Comparison of ENCODE assay signal across 9 cellular contexts in the genomic region with DNA sequence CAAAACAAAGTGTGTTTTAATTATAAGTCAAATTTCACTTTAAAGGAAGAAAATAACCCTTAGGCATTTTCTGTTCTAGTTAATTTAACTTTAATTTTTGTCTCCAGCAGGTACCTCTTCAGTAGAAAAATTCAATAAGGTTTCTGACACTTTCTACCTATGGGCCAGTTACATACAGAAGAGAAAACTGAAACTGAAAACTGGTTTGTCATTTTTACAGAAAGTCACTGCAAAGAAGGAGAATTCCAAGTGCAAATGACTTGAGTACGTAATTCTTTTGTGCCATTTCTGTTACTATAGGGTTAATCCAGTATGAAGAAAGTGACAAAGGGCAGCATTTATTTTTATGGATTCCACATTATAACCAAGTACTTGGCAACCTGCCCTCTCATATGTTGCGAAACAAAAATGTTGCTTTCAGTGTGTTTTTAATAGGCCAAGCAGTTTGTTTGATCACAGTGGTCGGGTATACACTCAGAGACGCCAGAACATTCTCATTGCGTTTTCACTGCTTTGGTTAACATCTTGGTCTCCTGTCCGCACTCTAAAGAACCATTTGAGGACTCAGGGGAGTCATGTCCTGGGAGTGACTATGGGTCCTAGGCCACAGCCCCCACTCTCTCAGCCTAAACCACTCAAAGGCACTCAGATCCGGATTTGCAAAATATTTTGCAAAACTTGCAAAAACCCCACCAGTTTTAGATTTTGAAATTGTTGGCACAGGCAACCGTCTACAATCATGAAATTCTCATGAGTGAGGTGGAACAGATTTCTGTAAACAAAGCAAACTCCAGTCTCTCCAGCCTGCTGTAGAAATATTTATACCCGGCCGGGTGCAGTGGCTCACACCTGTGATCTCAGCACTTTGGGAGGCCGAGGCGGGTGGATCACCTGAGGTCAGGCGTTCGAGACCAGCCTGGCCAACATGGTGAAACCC. TPM values are rescaled to one million over a fixed set of nuclear protein-coding genes. Genes with fewer than 3 reads are reported as not detected.
DNase-seq lines count a peak whose midpoint lies in the region; ATAC-seq and TF ChIP-seq lines count a peak whose summit lies in the region.
"Had no signal": no experiment of that assay in that cellular context is flagged by ENCODE, and none has a peak within 500 bp of the region (broad histone marks: within the 10 kb centered on the region; RNA-seq: fewer than 3 reads in every experiment).

No MANE protein-coding gene starts in this region.

- TF ChIP-seq EP300 in stomach (IDR thresholded peaks at IDR 0.05) = no peak

- intact Hi-C loops in HCT116 (cut with micrococcal nuclease) (no loop called here), left ventricle myocardium superior (cut with micrococcal nuclease) (no loop called here), stomach (cut with DNase I; ENCODE audit: low total_unique reads) (no loop called here)

- RAD21 ChIA-PET in HCT116 (lab: Charles Lee; ENCODE audit: low non-redundant PET in 1 of 2, low total read pairs in 2 of 2, uncharacterized antibody in 2 of 2, unreplicated experiment in 2 of 2) = no interaction called here

- no peaks in the 10 kb centered on the region for H3K27me3 Mint-ChIP-seq in T-helper 1 cell treated with Interleukin-12 subunit alpha and Interleukin-12 subunit beta and Interleukin-4 antibody, amounts not matched to agents 30 μg/mL and 1 μg/mL, for 36 hours (ENCODE audit: low read depth)
- no peaks in the 10 kb centered on the region for H3K27me3 Mint-ChIP-seq in activated naive CD8-positive, alpha-beta T cell treated with anti-CD3 and anti-CD28 coated beads, Interleukin-2, amount 50 U/mL, for 24 hours
- H3K27me3 Mint-ChIP-seq: activated B cell treated with CpG ODN at 0.5 μM for 24 hours had no signal

- H3K27ac ChIP-seq in HCT116 (ENCODE audit: low read depth, low read length) = no peak overlapping the region
- peak overlapping the region in 4 of 5 donors; percentile 7 to 70 (median 44) for H3K27ac ChIP-seq in stomach

- no peaks in the 10 kb centered on the region for H3K9me2 ChIP-seq in HCT116 (ENCODE audit: insufficient read depth)

- H3K4me1 ChIP-seq in HCT116 (ENCODE audit: control insufficient read depth in 1 of 2, insufficient read depth in 2 of 2, low read length in 2 of 2) (no peaks in the 10 kb centered on the region), stomach (peaks cover 0 to 39% (median 11%) of the 10 kb centered on the region in 4 donors), BE2C (no peaks in the 10 kb centered on the region)

- no TSS peak for BruUV-seq in HCT116 (replicated peaks; lab: Mats Ljungman, UMichigan)

- peaks cover 5% of the 10 kb centered on the region for H3K36me3 Mint-ChIP-seq in T-helper 1 cell treated with Interleukin-12 subunit alpha and Interleukin-12 subunit beta and Interleukin-4 antibody, amounts not matched to agents 30 μg/mL and 1 μg/mL, for 36 hours (ENCODE audit: low read depth)
- no peaks in the 10 kb centered on the region for H3K36me3 Mint-ChIP-seq in activated naive CD8-positive, alpha-beta T cell treated with anti-CD3 and anti-CD28 coated beads, Interleukin-2, amount 50 U/mL, for 24 hours (ENCODE audit: low read depth)

- CTCF ChIA-PET in HCT116 (lab: Charles Lee) = no interaction called here

- H3K4me2 ChIP-seq in HCT116 (ENCODE audit: low read length) = no peak overlapping the region

- ATAC-seq in HCT116 (no peak), left ventricle myocardium superior (peak; percentile 77), GM18858 (IDR thresholded peaks at IDR 0.05; ENCODE audit: unreplicated experiment) (no peak)
- no peak for ATAC-seq in activated naive CD8-positive, alpha-beta T cell treated with anti-CD3 and anti-CD28 coated beads, Interleukin-2, amount 50 U/mL, for 24 hours

- TF ChIP-seq POLR2A in HCT116 (IDR thresholded peaks at IDR 0.05; ENCODE audit: borderline replicate concordance, extremely low read depth, insufficient read depth, insufficient read length) (no peak), stomach (IDR thresholded peaks at IDR 0.05) (no peak)

- TF ChIP-seq CTCF in HCT116 (IDR thresholded peaks at IDR 0.05 in 2 of 3, conservative IDR thresholded peaks at IDR 0.05 in 1 of 3; ENCODE audit: borderline replicate concordance in 1 of 3, insufficient read depth in 1 of 3, low read depth in 2 of 3, low read length in 2 of 3) (no peak), stomach (IDR thresholded peaks at IDR 0.05) (no peak), BE2C (IDR thresholded peaks at IDR 0.05; ENCODE audit: low read depth, low read length) (no peak)

- H3K4me3 ChIP-seq in HCT116 (replicated peaks in 1 of 2; ENCODE audit: low read depth in 1 of 2, low read length in 2 of 2) (no peak overlapping the region), stomach (no peak overlapping the region), BE2C (ENCODE audit: low read depth, low read length) (no peak overlapping the region)

- H3K27me3 ChIP-seq in HCT116 (ENCODE audit: insufficient read depth, low read length) = no peaks in the 10 kb centered on the region
- no peaks in the 10 kb centered on the region for H3K27me3 ChIP-seq in stomach
- no peaks in the 10 kb centered on the region for H3K27me3 ChIP-seq in BE2C

- peaks cover 4% of the 10 kb centered on the region for H3K9me3 Mint-ChIP-seq in T-helper 1 cell treated with Interleukin-12 subunit alpha and Interleukin-12 subunit beta and Interleukin-4 antibody, amounts not matched to agents 30 μg/mL and 1 μg/mL, for 36 hours
- no peaks in the 10 kb centered on the region for H3K9me3 Mint-ChIP-seq in activated naive CD8-positive, alpha-beta T cell treated with anti-CD3 and anti-CD28 coated beads, Interleukin-2, amount 50 U/mL, for 24 hours
- H3K9me3 Mint-ChIP-seq: activated B cell treated with CpG ODN at 0.5 μM for 24 hours had no signal

- H3K36me3 ChIP-seq in HCT116 (ENCODE audit: control insufficient read depth in 1 of 2, insufficient read depth in 2 of 2, low read length in 2 of 2) = no peaks in the 10 kb centered on the region
- H3K36me3 ChIP-seq in stomach = no peaks in the 10 kb centered on the region
- H3K36me3 ChIP-seq in BE2C = no peaks in the 10 kb centered on the region

- H2AFZ ChIP-seq in HCT116 (ENCODE audit: low read depth, low read length, poor library complexity, severe bottlenecking) = no peak overlapping the region

- no peak overlapping the region for H3K9ac ChIP-seq in HCT116 (ENCODE audit: low read length)

- peak overlapping the region; percentile 61 for H3K27ac Mint-ChIP-seq in T-helper 1 cell treated with Interleukin-12 subunit alpha and Interleukin-12 subunit beta and Interleukin-4 antibody, amounts not matched to agents 30 μg/mL and 1 μg/mL, for 36 hours
- H3K27ac Mint-ChIP-seq in activated naive CD8-positive, alpha-beta T cell treated with anti-CD3 and anti-CD28 coated beads, Interleukin-2, amount 50 U/mL, for 24 hours = no peak overlapping the region
- H3K27ac Mint-ChIP-seq: activated B cell treated with CpG ODN at 0.5 μM for 24 hours had no signal

- DNase-seq in HCT116 (ENCODE audit: low read depth, low spot score) (no peak), left ventricle myocardium superior (no peak), stomach (no peak), iPS-NIHi7 (ENCODE audit: extremely low spot score) (no peak), BE2C (no peak)
- DNase-seq in activated naive CD8-positive, alpha-beta T cell treated with anti-CD3 and anti-CD28 coated beads, Interleukin-2, amount 50 U/mL, for 24 hours = no peak
- DNase-seq: activated B cell treated with CpG ODN at 0.5 μM for 24 hours had no signal

- H3K9me3 ChIP-seq in HCT116 (ENCODE audit: control insufficient read depth in 1 of 2, insufficient read depth in 1 of 2, low read depth in 1 of 2, low read length in 2 of 2) (no peaks in the 10 kb centered on the region), stomach (no peaks in the 10 kb centered on the region), BE2C (no peaks in the 10 kb centered on the region)

- peaks cover 33% of the 10 kb centered on the region for H3K4me1 Mint-ChIP-seq in T-helper 1 cell treated with Interleukin-12 subunit alpha and Interleukin-12 subunit beta and Interleukin-4 antibody, amounts not matched to agents 30 μg/mL and 1 μg/mL, for 36 hours (ENCODE audit: low read depth)
- H3K4me1 Mint-ChIP-seq in activated naive CD8-positive, alpha-beta T cell treated with anti-CD3 and anti-CD28 coated beads, Interleukin-2, amount 50 U/mL, for 24 hours = peaks cover 20% of the 10 kb centered on the region
- H3K4me1 Mint-ChIP-seq: activated B cell treated with CpG ODN at 0.5 μM for 24 hours had no signal

- TF ChIP-seq RAD21 in HCT116 (IDR thresholded peaks at IDR 0.05; ENCODE audit: low read depth) = no peak

- no peaks in the 10 kb centered on the region for H3K79me2 ChIP-seq in HCT116 (ENCODE audit: insufficient read depth, low read length)

- POLR2A ChIA-PET in HCT116 (lab: Charles Lee) = interaction anchor here (0.5 kb wide), 1 partner anchor 95 kb away, joined by 3 read pairs; no protein-coding TSS in a partner anchor

- no peaks in the 10 kb centered on the region for H4K20me1 ChIP-seq in HCT116 (ENCODE audit: insufficient read depth)

- whole genome bisulfite sequencing in stomach, 5 donors = 32 to 45% (median 36%) methylated on average over 14 of the region's 14 CpGs

- H3K4me3 Mint-ChIP-seq in T-helper 1 cell treated with Interleukin-12 subunit alpha and Interleukin-12 subunit beta and Interleukin-4 antibody, amounts not matched to agents 30 μg/mL and 1 μg/mL, for 36 hours = peak overlapping the region; percentile 20
- H3K4me3 Mint-ChIP-seq in activated naive CD8-positive, alpha-beta T cell treated with anti-CD3 and anti-CD28 coated beads, Interleukin-2, amount 50 U/mL, for 24 hours = no peak overlapping the region
- H3K4me3 Mint-ChIP-seq: activated B cell treated with CpG ODN at 0.5 μM for 24 hours had no signal

TF ChIP-seq in HCT116, 20 proteins besides CTCF, POLR2A, EP300 and RAD21:
- no peak for TF ChIP-seq TCF7L2 (IDR thresholded peaks at IDR 0.05; ENCODE audit: borderline replicate concordance, extremely low read depth, insufficient read depth, insufficient read length)
- TF ChIP-seq CBX3 (IDR thresholded peaks at IDR 0.05; ENCODE audit: low read depth) = no peak
- peak; percentile 34; the same call in 1 of the 2 replicates for TF ChIP-seq CEBPB (IDR thresholded peaks at IDR 0.05; ENCODE audit: low read depth)
- no peak for TF ChIP-seq ATF3 (IDR thresholded peaks at IDR 0.05)

RNA-seq across cellular contexts. Expression of gene HELZ, which starts 15.3 kb away (rescaled TPM):
- total RNA-seq in HCT116 (2021; ENCODE audit: unreplicated experiment) = 40.5 TPM
- polyA plus RNA-seq in HCT116 (2012) = 7.5 and 7.6 TPM in 2 replicates
- total RNA-seq in left ventricle myocardium superior = 35.4 TPM
- 100 to 1,000 TPM in 2 of 5 donors, 10 to 100 TPM in 3; 14.2 to 218 (median 72.4) TPM for total RNA-seq in stomach
- polyA plus RNA-seq in stomach = 1 to 10 TPM; 2.1 to 2.4 (median 2.3) TPM
- 5.9 TPM for polyA plus RNA-seq in BE2C (2012; ENCODE audit: insufficient read depth, insufficient read length, low read depth)
